In the genomic region with DNA sequence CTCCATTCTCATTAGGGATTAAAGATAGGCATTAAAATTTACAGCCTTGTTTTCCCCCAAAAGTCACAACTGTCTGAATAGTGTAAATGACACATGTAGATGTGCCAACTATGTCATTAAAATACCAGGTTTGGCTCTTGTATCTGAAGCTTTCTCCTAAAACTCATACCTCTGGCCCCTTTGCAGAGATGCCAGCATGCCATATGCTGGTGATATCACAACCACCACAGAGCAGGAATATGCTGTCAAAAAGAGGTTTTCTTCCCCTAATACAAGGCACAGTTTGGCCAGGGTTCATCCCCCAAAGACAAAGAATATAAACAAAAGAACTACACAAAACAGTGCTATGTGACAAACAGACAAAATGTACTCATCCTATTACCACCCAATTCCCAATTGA, we compare ENCODE assay signal across 22 cellular contexts.
DNase-seq lines count a peak whose midpoint lies in the region; ATAC-seq and TF ChIP-seq lines count a peak whose summit lies in the region.
"Had no signal": no experiment of that assay in that cellular context is flagged by ENCODE, and none has a peak within 500 bp of the region (broad histone marks: within the 10 kb centered on the region; RNA-seq: fewer than 3 reads in every experiment).

No MANE protein-coding gene starts in this region.

- no peaks in the 10 kb centered on the region for H3K27me3 ChIP-seq in Karpas-422 (ENCODE audit: low read length)
- H3K27me3 ChIP-seq in endodermal cell (ENCODE audit: control insufficient read depth, insufficient read depth, low read length, poor library complexity, severe bottlenecking) = no peaks in the 10 kb centered on the region
- H3K27me3 ChIP-seq in effector memory CD4-positive, alpha-beta T cell (replicated peaks; ENCODE audit: control insufficient read depth, insufficient read depth, low read length, poor library complexity, severe bottlenecking) = no peaks in the 10 kb centered on the region
- H3K27me3 ChIP-seq: BLaER1 treated with 17β-estradiol and CSF1 and Interleukin-3, amounts not matched to agents 10 nM and 100 nM; SJCRH30 had no signal

- H3K27ac ChIP-seq in Karpas-422 (ENCODE audit: low read length) (no peak overlapping the region), endodermal cell (ENCODE audit: low read depth, low read length) (no peak overlapping the region)
- no peak overlapping the region for H3K27ac ChIP-seq in effector memory CD4-positive, alpha-beta T cell (ENCODE audit: insufficient read depth, low read length, poor library complexity, severe bottlenecking)
- H3K27ac ChIP-seq: 22Rv1; BLaER1 treated with 17β-estradiol and CSF1 and Interleukin-3, amounts not matched to agents 10 nM and 100 nM; GM23248; SJCRH30 had no signal

- H3K4me3 Mint-ChIP-seq in activated T-cell treated with anti-CD3 and anti-CD28 coated beads, Interleukin-2, amount 50 U/mL, for 72 hours = no peak overlapping the region
- H3K4me3 Mint-ChIP-seq in endodermal cell (no peak overlapping the region), osteocyte (ENCODE audit: unreplicated experiment) (no peak overlapping the region)
- no peak overlapping the region for H3K4me3 Mint-ChIP-seq in stimulated activated naive B cell treated with anti-CD40 and anti-IgM and Interleukin-4, amounts not matched to agents 10 μg/mL and 1 μg/mL and 100 μg/mL, for 72 hours

- no peak overlapping the region for H3K4me2 ChIP-seq in Karpas-422 (ENCODE audit: low read depth, low read length, poor library complexity, severe bottlenecking)
- H3K4me2 ChIP-seq: BLaER1 treated with 17β-estradiol and CSF1 and Interleukin-3, amounts not matched to agents 10 nM and 100 nM had no signal

- no peaks in the 10 kb centered on the region for H3K27me3 Mint-ChIP-seq in activated T-cell treated with anti-CD3 and anti-CD28 coated beads, Interleukin-2, amount 50 U/mL, for 72 hours (ENCODE audit: low read depth)
- H3K27me3 Mint-ChIP-seq in endodermal cell (ENCODE audit: insufficient read depth) (no peaks in the 10 kb centered on the region), osteocyte (ENCODE audit: unreplicated experiment) (no peaks in the 10 kb centered on the region)
- no peaks in the 10 kb centered on the region for H3K27me3 Mint-ChIP-seq in stimulated activated naive B cell treated with anti-CD40 and anti-IgM and Interleukin-4, amounts not matched to agents 10 μg/mL and 1 μg/mL and 100 μg/mL, for 72 hours

- ATAC-seq in activated T-cell treated with anti-CD3 and anti-CD28 coated beads, Interleukin-2, amount 50 U/mL, for 72 hours (replicated peaks in 1 of 2) = no peak
- no peak for ATAC-seq in stimulated activated naive B cell treated with anti-CD40 and anti-IgM and Interleukin-4, amounts not matched to agents 10 μg/mL and 1 μg/mL and 100 μg/mL, for 72 hours (replicated peaks)
- no peak for ATAC-seq in GM21717 (IDR thresholded peaks at IDR 0.05; ENCODE audit: unreplicated experiment)
- ATAC-seq: Panc1 had no signal

- H3K79me2 ChIP-seq in Karpas-422 (ENCODE audit: low read length) = peaks cover 55% of the 10 kb centered on the region

- H3K36me3 Mint-ChIP-seq in activated T-cell treated with anti-CD3 and anti-CD28 coated beads, Interleukin-2, amount 50 U/mL, for 72 hours (ENCODE audit: insufficient read depth in 2 of 2) = peaks cover 0 to 12% of the 10 kb centered on the region in 2 donors
- H3K36me3 Mint-ChIP-seq in endodermal cell (ENCODE audit: low read depth) = peaks cover 60% of the 10 kb centered on the region
- H3K36me3 Mint-ChIP-seq in stimulated activated naive B cell treated with anti-CD40 and anti-IgM and Interleukin-4, amounts not matched to agents 10 μg/mL and 1 μg/mL and 100 μg/mL, for 72 hours = peaks cover 19 to 40% of the 10 kb centered on the region in 2 donors
- peaks cover 33% of the 10 kb centered on the region for H3K36me3 Mint-ChIP-seq in osteocyte (ENCODE audit: unreplicated experiment)

- H3K9me3 Mint-ChIP-seq in activated T-cell treated with anti-CD3 and anti-CD28 coated beads, Interleukin-2, amount 50 U/mL, for 72 hours = no peaks in the 10 kb centered on the region
- H3K9me3 Mint-ChIP-seq in endodermal cell (no peaks in the 10 kb centered on the region), osteocyte (ENCODE audit: unreplicated experiment) (no peaks in the 10 kb centered on the region)
- no peaks in the 10 kb centered on the region for H3K9me3 Mint-ChIP-seq in stimulated activated naive B cell treated with anti-CD40 and anti-IgM and Interleukin-4, amounts not matched to agents 10 μg/mL and 1 μg/mL and 100 μg/mL, for 72 hours

- TF ChIP-seq CTCF in endodermal cell (conservative IDR thresholded peaks at IDR 0.05) (no peak), osteocyte (IDR thresholded peaks at IDR 0.05) (no peak)

- H2AFZ ChIP-seq in Karpas-422 (ENCODE audit: low read length) = no peak overlapping the region
- H2AFZ ChIP-seq: GM23248 had no signal

- DNase-seq in activated T-cell treated with anti-CD3 and anti-CD28 coated beads, Interleukin-2, amount 50 U/mL, for 72 hours = no peak
- DNase-seq in activated T-cell treated with anti-CD3 and anti-CD28 coated beads, Interleukin-2, amount 50 U/mL, for 48 hours = no peak
- DNase-seq in Karpas-422 = peak; percentile 33
- DNase-seq in endodermal cell = no peak
- no peak for DNase-seq in stimulated activated naive B cell treated with anti-CD40 and anti-IgM and Interleukin-4, amounts not matched to agents 10 μg/mL and 1 μg/mL and 100 μg/mL, for 72 hours
- no peak for DNase-seq in osteocyte (ENCODE audit: extremely low spot score, unreplicated experiment)
- no peak for DNase-seq in effector memory CD4-positive, alpha-beta T cell
- DNase-seq: KG1; NCI-H1105; NCI-H146; NCI-H2029; NCI-H2227 treated with DMSO at 0.1 percent for 48 hours; NCI-H524; NCI-H774; NK-92 treated with Interleukin-12 subunit alpha and Interleukin-12 subunit beta, amount 100 ng/mL, for 24 hours; SJCRH30 had no signal

- H3K9ac ChIP-seq in Karpas-422 (ENCODE audit: low read length) = no peak overlapping the region
- H3K9ac ChIP-seq in endodermal cell (ENCODE audit: extremely low read depth, low read length, poor library complexity, severe bottlenecking) = no peak overlapping the region
- H3K9ac ChIP-seq: BLaER1 treated with 17β-estradiol and CSF1 and Interleukin-3, amounts not matched to agents 10 nM and 100 nM; GM23248 had no signal

- peaks cover 67% of the 10 kb centered on the region for H3K36me3 ChIP-seq in Karpas-422 (ENCODE audit: insufficient read depth, low read length)
- peaks cover 79% of the 10 kb centered on the region for H3K36me3 ChIP-seq in endodermal cell (ENCODE audit: control insufficient read depth, insufficient read depth, low read length)
- H3K36me3 ChIP-seq in effector memory CD4-positive, alpha-beta T cell (ENCODE audit: control insufficient read depth, insufficient read depth, low read length) = peaks cover 40% of the 10 kb centered on the region

- H4K20me1 ChIP-seq in Karpas-422 (ENCODE audit: insufficient read depth, low read depth, low read length) = no peaks in the 10 kb centered on the region

- H3K4me1 Mint-ChIP-seq in activated T-cell treated with anti-CD3 and anti-CD28 coated beads, Interleukin-2, amount 50 U/mL, for 72 hours (ENCODE audit: low read depth) = no peaks in the 10 kb centered on the region
- H3K4me1 Mint-ChIP-seq in endodermal cell = no peaks in the 10 kb centered on the region
- peaks cover 8 to 9% of the 10 kb centered on the region in 2 donors for H3K4me1 Mint-ChIP-seq in stimulated activated naive B cell treated with anti-CD40 and anti-IgM and Interleukin-4, amounts not matched to agents 10 μg/mL and 1 μg/mL and 100 μg/mL, for 72 hours
- peaks cover 20% of the 10 kb centered on the region for H3K4me1 Mint-ChIP-seq in osteocyte (ENCODE audit: unreplicated experiment)

- H3K4me3 ChIP-seq in Karpas-422 (ENCODE audit: low read length) (no peak overlapping the region), endodermal cell (ENCODE audit: low read length) (no peak overlapping the region)
- no peak overlapping the region for H3K4me3 ChIP-seq in effector memory CD4-positive, alpha-beta T cell (ENCODE audit: insufficient read depth, low read depth, low read length, poor library complexity, severe bottlenecking)
- H3K4me3 ChIP-seq: BLaER1 treated with 17β-estradiol and CSF1 and Interleukin-3, amounts not matched to agents 10 nM and 100 nM; GM23248; HAP-1; SJCRH30 had no signal

- H3K4me1 ChIP-seq in Karpas-422 (ENCODE audit: low read length) (no peaks in the 10 kb centered on the region), endodermal cell (ENCODE audit: control insufficient read depth, insufficient read depth, low read length) (no peaks in the 10 kb centered on the region)
- no peaks in the 10 kb centered on the region for H3K4me1 ChIP-seq in effector memory CD4-positive, alpha-beta T cell (ENCODE audit: control insufficient read depth, insufficient read depth, low read length, poor library complexity, severe bottlenecking)
- H3K4me1 ChIP-seq: BLaER1 treated with 17β-estradiol and CSF1 and Interleukin-3, amounts not matched to agents 10 nM and 100 nM; HAP-1 had no signal

- H3K9me2 ChIP-seq in Karpas-422 (replicated peaks; ENCODE audit: insufficient read depth, low read length) = no peaks in the 10 kb centered on the region

- H3K9me3 ChIP-seq in Karpas-422 (ENCODE audit: low read length) = no peaks in the 10 kb centered on the region
- no peaks in the 10 kb centered on the region for H3K9me3 ChIP-seq in endodermal cell (ENCODE audit: control insufficient read depth, low read length)
- no peaks in the 10 kb centered on the region for H3K9me3 ChIP-seq in effector memory CD4-positive, alpha-beta T cell (ENCODE audit: control insufficient read depth, low read length)
- H3K9me3 ChIP-seq: BLaER1 treated with 17β-estradiol and CSF1 and Interleukin-3, amounts not matched to agents 10 nM and 100 nM; HAP-1; SJCRH30 had no signal

- H3K27ac Mint-ChIP-seq in activated T-cell treated with anti-CD3 and anti-CD28 coated beads, Interleukin-2, amount 50 U/mL, for 72 hours = peak overlapping the region; percentile 13
- peak overlapping the region; percentile 39 for H3K27ac Mint-ChIP-seq in endodermal cell
- H3K27ac Mint-ChIP-seq in stimulated activated naive B cell treated with anti-CD40 and anti-IgM and Interleukin-4, amounts not matched to agents 10 μg/mL and 1 μg/mL and 100 μg/mL, for 72 hours = peak overlapping the region; percentile 9
- no peak overlapping the region for H3K27ac Mint-ChIP-seq in osteocyte (ENCODE audit: unreplicated experiment)
